Comparison of ENCODE assay signal across 9 cellular contexts in genomic region chr2:9799011-9799596, GRCh38. TPM values are rescaled to one million over a fixed set of nuclear protein-coding genes. Genes with fewer than 3 reads are reported as not detected.
A peak's percentile ranks its signal among the peaks of the same experiment; 100 is the strongest.
DNase-seq lines count a peak whose midpoint lies in the region; ATAC-seq and TF ChIP-seq lines count a peak whose summit lies in the region.
"Had no signal": no experiment of that assay in that cellular context is flagged by ENCODE, and none has a peak within 500 bp of the region (broad histone marks: within the 10 kb centered on the region; RNA-seq: fewer than 3 reads in every experiment).

No MANE protein-coding gene starts in this region.

- peak overlapping the region in 19 of 21 experiments; percentile 2 to 98 (median 88) for H3K27ac ChIP-seq in skin epidermis

- CTCF ChIA-PET in activated CD4-positive, alpha-beta memory T cell treated with anti-CD3 and anti-CD28 coated beads, Interleukin-2, amount 10 ng/mL, durations not matched to agents 7 days and 5 days (lab: Charles Lee): interaction anchor here (0.6 to 10.2 kb wide), 50 partner anchors 10 to 610 kb away, joined by 3 to 154 read pairs (median 4); partner anchors contain the start of genes ADAM17, KLF11, TAF1B and YWHAQ

- H3K27me3 Mint-ChIP-seq in activated CD4-positive, alpha-beta T cell treated with anti-CD3 and anti-CD28 coated beads, Interleukin-2, amount 10 ng/mL, durations not matched to agents 24 days and 14 days: peaks cover under 1% of the 10 kb centered on the region
- H3K27me3 Mint-ChIP-seq in activated CD4-positive, alpha-beta memory T cell treated with anti-CD3 and anti-CD28 coated beads, Interleukin-2, amount 10 ng/mL, durations not matched to agents 7 days and 5 days: no peaks in the 10 kb centered on the region
- H3K27me3 Mint-ChIP-seq: activated naive CD8-positive, alpha-beta T cell had no signal

- no peaks in the 10 kb centered on the region for H3K9me3 Mint-ChIP-seq in activated CD4-positive, alpha-beta T cell treated with anti-CD3 and anti-CD28 coated beads, Interleukin-2, amount 10 ng/mL, durations not matched to agents 24 days and 14 days
- H3K9me3 Mint-ChIP-seq in activated CD4-positive, alpha-beta memory T cell treated with anti-CD3 and anti-CD28 coated beads, Interleukin-2, amount 10 ng/mL, durations not matched to agents 7 days and 5 days: no peaks in the 10 kb centered on the region

- in situ Hi-C loops in GM13976 (cut with MboI; ENCODE audit: low sequenced_read_pairs, unreplicated experiment): no loop called here

- H3K36me3 Mint-ChIP-seq in activated CD4-positive, alpha-beta T cell treated with anti-CD3 and anti-CD28 coated beads, Interleukin-2, amount 10 ng/mL, durations not matched to agents 24 days and 14 days (ENCODE audit: low read depth): no peaks in the 10 kb centered on the region
- H3K36me3 Mint-ChIP-seq in activated CD4-positive, alpha-beta memory T cell treated with anti-CD3 and anti-CD28 coated beads, Interleukin-2, amount 10 ng/mL, durations not matched to agents 7 days and 5 days (ENCODE audit: low read depth): no peaks in the 10 kb centered on the region
- H3K36me3 Mint-ChIP-seq: activated naive CD8-positive, alpha-beta T cell had no signal

- peak; percentile 76 for DNase-seq in activated CD4-positive, alpha-beta T cell treated with anti-CD3 and anti-CD28 coated beads, Interleukin-2, amount 10 ng/mL, durations not matched to agents 24 days and 14 days
- no peak for DNase-seq in activated CD4-positive, alpha-beta T cell treated with anti-CD3 and anti-CD28 coated beads, Interleukin-2, amount 50 U/mL, for 1 hour
- DNase-seq in activated CD4-positive, alpha-beta memory T cell treated with anti-CD3 and anti-CD28 coated beads, Interleukin-2, amount 10 ng/mL, durations not matched to agents 7 days and 5 days: peak; percentile 60
- no peak for DNase-seq in GM13976 (ENCODE audit: low spot score)
- no peak for DNase-seq in hepatic stellate cell (ENCODE audit: low spot score)

- intact Hi-C loops in activated CD4-positive, alpha-beta T cell treated with anti-CD3 and anti-CD28 coated beads, Interleukin-2, amount 10 ng/mL, durations not matched to agents 24 days and 14 days (cut with micrococcal nuclease): loop anchor here (1.0 to 5.0 kb wide), 4 partner anchors 17 to 249 kb away; no protein-coding TSS in a partner anchor

- H3K4me3 ChIP-seq in skin epidermis: no peak overlapping the region

- TF ChIP-seq CTCF in GM13976 (IDR thresholded peaks at IDR 0.05; ENCODE audit: borderline replicate concordance, control extremely low read depth, extremely low read depth, insufficient read depth, missing control alignments): no peak

- no peak overlapping the region for H3K27ac Mint-ChIP-seq in activated CD4-positive, alpha-beta T cell treated with anti-CD3 and anti-CD28 coated beads, Interleukin-2, amount 10 ng/mL, durations not matched to agents 24 days and 14 days
- peak overlapping the region; percentile 98 for H3K27ac Mint-ChIP-seq in activated CD4-positive, alpha-beta memory T cell treated with anti-CD3 and anti-CD28 coated beads, Interleukin-2, amount 10 ng/mL, durations not matched to agents 7 days and 5 days
- H3K27ac Mint-ChIP-seq: activated naive CD8-positive, alpha-beta T cell had no signal

- ATAC-seq in HG03354 (IDR thresholded peaks at IDR 0.05; ENCODE audit: poor library complexity, severe bottlenecking, unreplicated experiment) (peak; percentile 28), HG03095 (IDR thresholded peaks at IDR 0.05; ENCODE audit: unreplicated experiment) (no peak)

- H3K4me1 Mint-ChIP-seq in activated CD4-positive, alpha-beta T cell treated with anti-CD3 and anti-CD28 coated beads, Interleukin-2, amount 10 ng/mL, durations not matched to agents 24 days and 14 days: peaks cover 33% of the 10 kb centered on the region
- peaks cover 49% of the 10 kb centered on the region for H3K4me1 Mint-ChIP-seq in activated CD4-positive, alpha-beta memory T cell treated with anti-CD3 and anti-CD28 coated beads, Interleukin-2, amount 10 ng/mL, durations not matched to agents 7 days and 5 days

- H3K4me3 Mint-ChIP-seq in activated CD4-positive, alpha-beta T cell treated with anti-CD3 and anti-CD28 coated beads, Interleukin-2, amount 10 ng/mL, durations not matched to agents 24 days and 14 days: peak overlapping the region; percentile 65
- H3K4me3 Mint-ChIP-seq in activated CD4-positive, alpha-beta memory T cell treated with anti-CD3 and anti-CD28 coated beads, Interleukin-2, amount 10 ng/mL, durations not matched to agents 7 days and 5 days: peak overlapping the region; percentile 72

- POLR2A ChIA-PET in activated CD4-positive, alpha-beta memory T cell treated with anti-CD3 and anti-CD28 coated beads, Interleukin-2, amount 10 ng/mL, durations not matched to agents 7 days and 5 days (lab: Charles Lee): interaction anchor here (0.7 to 6.1 kb wide), 26 partner anchors 12 to 377 kb away, joined by 3 to 56 read pairs (median 4); partner anchors contain the start of genes ADAM17, KLF11, TAF1B and YWHAQ

RNA-seq across cellular contexts. Expression of gene TAF1B, which starts 44.2 kb away (rescaled TPM):
- total RNA-seq in activated CD4-positive, alpha-beta T cell treated with anti-CD3 and anti-CD28 coated beads, Interleukin-2, amount 10 ng/mL, durations not matched to agents 24 days and 14 days: 21.9 and 22.7 TPM in 2 replicates
- 10 to 100 TPM; 49.4 to 54.7 TPM for total RNA-seq in activated CD4-positive, alpha-beta memory T cell treated with anti-CD3 and anti-CD28 coated beads, Interleukin-2, amount 10 ng/mL, durations not matched to agents 7 days and 5 days

Comparison
In these comparisons a context has a peak if more than half of its experiments do, and no peak if none do; other contexts are left out.
1. DNase-seq: peak in activated CD4-positive, alpha-beta T cell treated with anti-CD3 and anti-CD28 coated beads, Interleukin-2, amount 10 ng/mL, durations not matched to agents 24 days and 14 days (single experiment) and activated CD4-positive, alpha-beta memory T cell treated with anti-CD3 and anti-CD28 coated beads, Interleukin-2, amount 10 ng/mL, durations not matched to agents 7 days and 5 days (single experiment); none in activated CD4-positive, alpha-beta T cell treated with anti-CD3 and anti-CD28 coated beads, Interleukin-2, amount 50 U/mL, for 1 hour (single experiment), GM13976 (single experiment) and hepatic stellate cell (single experiment).